In the genomic region with DNA sequence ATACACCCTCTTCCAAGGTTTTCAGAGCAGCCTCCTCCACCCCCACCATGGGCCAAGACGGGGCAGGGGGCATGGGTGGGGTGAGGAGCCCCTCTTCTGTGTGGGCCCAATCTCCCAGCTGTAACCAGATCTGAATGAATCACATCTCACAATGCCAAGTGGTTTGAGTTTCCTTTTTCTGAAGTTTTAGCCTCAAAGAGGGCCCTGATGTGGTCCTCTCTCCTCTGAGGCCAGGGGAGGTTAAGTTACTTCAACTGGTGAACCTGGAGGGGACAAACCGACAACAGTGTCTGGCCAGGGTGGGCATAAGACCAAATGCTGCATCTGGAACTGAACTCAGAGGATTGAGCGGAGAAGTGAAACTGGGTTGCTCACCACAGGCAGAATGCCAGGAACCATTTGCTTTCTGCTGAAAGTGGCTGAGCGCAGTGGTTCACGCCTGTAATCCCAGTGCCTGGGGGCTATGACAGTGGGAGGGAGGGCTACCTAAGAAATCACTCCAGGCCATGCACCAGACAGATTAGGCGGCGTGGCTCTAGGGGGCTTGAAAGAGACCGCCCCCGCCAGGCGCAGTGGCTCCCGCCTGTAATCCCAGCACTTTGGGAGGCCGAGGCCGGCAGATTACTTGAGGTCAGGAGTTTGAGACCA, we compare ENCODE assay signal across 2 cellular contexts.
A peak's percentile ranks its signal among the peaks of the same experiment; 100 is the strongest.
TF ChIP-seq lines count a peak whose summit lies in the region.

No MANE protein-coding gene starts in this region.

TF ChIP-seq in SK-N-SH, 30 proteins besides CTCF, POLR2A, EP300 and RAD21 (continued from another document):
- TF ChIP-seq TCF12 (IDR thresholded peaks at IDR 0.05) = peak; percentile 38; the same call in 1 of the 2 replicates
- TF ChIP-seq, protein P1, sequence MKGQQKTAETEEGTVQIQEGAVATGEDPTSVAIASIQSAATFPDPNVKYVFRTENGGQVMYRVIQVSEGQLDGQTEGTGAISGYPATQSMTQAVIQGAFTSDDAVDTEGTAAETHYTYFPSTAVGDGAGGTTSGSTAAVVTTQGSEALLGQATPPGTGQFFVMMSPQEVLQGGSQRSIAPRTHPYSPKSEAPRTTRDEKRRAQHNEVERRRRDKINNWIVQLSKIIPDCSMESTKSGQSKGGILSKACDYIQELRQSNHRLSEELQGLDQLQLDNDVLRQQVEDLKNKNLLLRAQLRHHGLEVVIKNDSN (IDR thresholded peaks at IDR 0.05; ENCODE audit: borderline replicate concordance, low read depth) = no peak
- TF ChIP-seq FOSL2 (IDR thresholded peaks at IDR 0.05; ENCODE audit: borderline replicate concordance, low read depth) = peak; percentile 41; the same call in 1 of the 2 replicates
- TF ChIP-seq CHD2 (IDR thresholded peaks at IDR 0.05; ENCODE audit: low read length, partially characterized antibody) = no peak
- TF ChIP-seq, protein P2, sequence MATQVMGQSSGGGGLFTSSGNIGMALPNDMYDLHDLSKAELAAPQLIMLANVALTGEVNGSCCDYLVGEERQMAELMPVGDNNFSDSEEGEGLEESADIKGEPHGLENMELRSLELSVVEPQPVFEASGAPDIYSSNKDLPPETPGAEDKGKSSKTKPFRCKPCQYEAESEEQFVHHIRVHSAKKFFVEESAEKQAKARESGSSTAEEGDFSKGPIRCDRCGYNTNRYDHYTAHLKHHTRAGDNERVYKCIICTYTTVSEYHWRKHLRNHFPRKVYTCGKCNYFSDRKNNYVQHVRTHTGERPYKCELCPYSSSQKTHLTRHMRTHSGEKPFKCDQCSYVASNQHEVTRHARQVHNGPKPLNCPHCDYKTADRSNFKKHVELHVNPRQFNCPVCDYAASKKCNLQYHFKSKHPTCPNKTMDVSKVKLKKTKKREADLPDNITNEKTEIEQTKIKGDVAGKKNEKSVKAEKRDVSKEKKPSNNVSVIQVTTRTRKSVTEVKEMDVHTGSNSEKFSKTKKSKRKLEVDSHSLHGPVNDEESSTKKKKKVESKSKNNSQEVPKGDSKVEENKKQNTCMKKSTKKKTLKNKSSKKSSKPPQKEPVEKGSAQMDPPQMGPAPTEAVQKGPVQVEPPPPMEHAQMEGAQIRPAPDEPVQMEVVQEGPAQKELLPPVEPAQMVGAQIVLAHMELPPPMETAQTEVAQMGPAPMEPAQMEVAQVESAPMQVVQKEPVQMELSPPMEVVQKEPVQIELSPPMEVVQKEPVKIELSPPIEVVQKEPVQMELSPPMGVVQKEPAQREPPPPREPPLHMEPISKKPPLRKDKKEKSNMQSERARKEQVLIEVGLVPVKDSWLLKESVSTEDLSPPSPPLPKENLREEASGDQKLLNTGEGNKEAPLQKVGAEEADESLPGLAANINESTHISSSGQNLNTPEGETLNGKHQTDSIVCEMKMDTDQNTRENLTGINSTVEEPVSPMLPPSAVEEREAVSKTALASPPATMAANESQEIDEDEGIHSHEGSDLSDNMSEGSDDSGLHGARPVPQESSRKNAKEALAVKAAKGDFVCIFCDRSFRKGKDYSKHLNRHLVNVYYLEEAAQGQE (IDR thresholded peaks at IDR 0.05; ENCODE audit: low read depth, low read length) = no peak
- TF ChIP-seq YY1 (IDR thresholded peaks at IDR 0.05; ENCODE audit: low read depth) = 0 out of 2 replicates have a peak, but pooled peaks have one; percentile 8
- TF ChIP-seq RFX5 (IDR thresholded peaks at IDR 0.05; ENCODE audit: low read length) = no peak
- peak; percentile 74 for TF ChIP-seq NFIC (IDR thresholded peaks at IDR 0.05; ENCODE audit: borderline replicate concordance)
- no peak for TF ChIP-seq GABPA (IDR thresholded peaks at IDR 0.05; ENCODE audit: low read depth)
- no peak for TF ChIP-seq RXRA (IDR thresholded peaks at IDR 0.05; ENCODE audit: borderline replicate concordance, low read depth)
- TF ChIP-seq, protein P3, sequence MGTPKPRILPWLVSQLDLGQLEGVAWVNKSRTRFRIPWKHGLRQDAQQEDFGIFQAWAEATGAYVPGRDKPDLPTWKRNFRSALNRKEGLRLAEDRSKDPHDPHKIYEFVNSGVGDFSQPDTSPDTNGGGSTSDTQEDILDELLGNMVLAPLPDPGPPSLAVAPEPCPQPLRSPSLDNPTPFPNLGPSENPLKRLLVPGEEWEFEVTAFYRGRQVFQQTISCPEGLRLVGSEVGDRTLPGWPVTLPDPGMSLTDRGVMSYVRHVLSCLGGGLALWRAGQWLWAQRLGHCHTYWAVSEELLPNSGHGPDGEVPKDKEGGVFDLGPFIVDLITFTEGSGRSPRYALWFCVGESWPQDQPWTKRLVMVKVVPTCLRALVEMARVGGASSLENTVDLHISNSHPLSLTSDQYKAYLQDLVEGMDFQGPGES (IDR thresholded peaks at IDR 0.05; ENCODE audit: low read depth, low read length) = no peak
- 0 out of 2 replicates have a peak, but pooled peaks have one; percentile 7 for TF ChIP-seq TEAD4 (IDR thresholded peaks at IDR 0.05; ENCODE audit: borderline replicate concordance, insufficient read depth)
- TF ChIP-seq POLR2AphosphoS5 (IDR thresholded peaks at IDR 0.05; ENCODE audit: low read depth, low read length) = no peak; the same call in 1 of the 2 replicates
- TF ChIP-seq FOXJ3 (CRISPR knock-in tag; IDR thresholded peaks at IDR 0.05) = no peak
- TF ChIP-seq SMC3 (IDR thresholded peaks at IDR 0.05; ENCODE audit: low read depth, low read length) = no peak
- TF ChIP-seq, protein P4, sequence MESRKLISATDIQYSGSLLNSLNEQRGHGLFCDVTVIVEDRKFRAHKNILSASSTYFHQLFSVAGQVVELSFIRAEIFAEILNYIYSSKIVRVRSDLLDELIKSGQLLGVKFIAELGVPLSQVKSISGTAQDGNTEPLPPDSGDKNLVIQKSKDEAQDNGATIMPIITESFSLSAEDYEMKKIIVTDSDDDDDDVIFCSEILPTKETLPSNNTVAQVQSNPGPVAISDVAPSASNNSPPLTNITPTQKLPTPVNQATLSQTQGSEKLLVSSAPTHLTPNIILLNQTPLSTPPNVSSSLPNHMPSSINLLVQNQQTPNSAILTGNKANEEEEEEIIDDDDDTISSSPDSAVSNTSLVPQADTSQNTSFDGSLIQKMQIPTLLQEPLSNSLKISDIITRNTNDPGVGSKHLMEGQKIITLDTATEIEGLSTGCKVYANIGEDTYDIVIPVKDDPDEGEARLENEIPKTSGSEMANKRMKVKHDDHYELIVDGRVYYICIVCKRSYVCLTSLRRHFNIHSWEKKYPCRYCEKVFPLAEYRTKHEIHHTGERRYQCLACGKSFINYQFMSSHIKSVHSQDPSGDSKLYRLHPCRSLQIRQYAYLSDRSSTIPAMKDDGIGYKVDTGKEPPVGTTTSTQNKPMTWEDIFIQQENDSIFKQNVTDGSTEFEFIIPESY (IDR thresholded peaks at IDR 0.05; ENCODE audit: borderline replicate concordance, low read depth) = no peak
- TF ChIP-seq FOXM1 (IDR thresholded peaks at IDR 0.05; ENCODE audit: low read depth) = no peak
- no peak for TF ChIP-seq ELF1 (IDR thresholded peaks at IDR 0.05)

TF ChIP-seq in HEK293T, 16 proteins besides CTCF, POLR2A, EP300 and RAD21 (continued from another document):
- TF ChIP-seq, protein P5, sequence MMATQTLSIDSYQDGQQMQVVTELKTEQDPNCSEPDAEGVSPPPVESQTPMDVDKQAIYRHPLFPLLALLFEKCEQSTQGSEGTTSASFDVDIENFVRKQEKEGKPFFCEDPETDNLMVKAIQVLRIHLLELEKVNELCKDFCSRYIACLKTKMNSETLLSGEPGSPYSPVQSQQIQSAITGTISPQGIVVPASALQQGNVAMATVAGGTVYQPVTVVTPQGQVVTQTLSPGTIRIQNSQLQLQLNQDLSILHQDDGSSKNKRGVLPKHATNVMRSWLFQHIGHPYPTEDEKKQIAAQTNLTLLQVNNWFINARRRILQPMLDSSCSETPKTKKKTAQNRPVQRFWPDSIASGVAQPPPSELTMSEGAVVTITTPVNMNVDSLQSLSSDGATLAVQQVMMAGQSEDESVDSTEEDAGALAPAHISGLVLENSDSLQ (IDR thresholded peaks at IDR 0.05) = no peak
- TF ChIP-seq NFRKB (IDR thresholded peaks at IDR 0.05) = no peak
